23 cellular contexts compared by ENCODE assay signal in genomic region chr12:208813-209212, GRCh38. TPM values are rescaled to one million over a fixed set of nuclear protein-coding genes. Genes with fewer than 3 reads are reported as not detected.
DNase-seq lines count a peak whose midpoint lies in the region; ATAC-seq, FAIRE-seq and TF ChIP-seq lines count a peak whose summit lies in the region.
"Had no signal": no experiment of that assay in that cellular context is flagged by ENCODE, and none has a peak within 500 bp of the region (broad histone marks: within the 10 kb centered on the region; RNA-seq: fewer than 3 reads in every experiment).

No MANE protein-coding gene starts in this region.

- no peaks in the 10 kb centered on the region for H3K4me1 Mint-ChIP-seq in activated T-helper 1 cell treated with anti-CD3 and anti-CD28 coated beads, Interleukin-12 subunit alpha, Interleukin-12 subunit beta, Interleukin-2, Interleukin-4 antibody, amounts not matched to agents 30 ng/mL and 10 ng/mL and 1 ng/mL, durations not matched to agents 14 hours and 24 hours and 36 hours (ENCODE audit: low read depth)

- H3K4me1 ChIP-seq in HEK293 (ENCODE audit: control insufficient read depth, insufficient read depth, low read length) (no peaks in the 10 kb centered on the region), kidney (ENCODE audit: control insufficient read depth in 1 of 2, insufficient read depth in 1 of 2, low read depth in 1 of 2, low read length in 2 of 2) (peaks cover 43 to 57% of the 10 kb centered on the region in 2 donors), mucosa of descending colon (ENCODE audit: low read depth) (peaks cover 18% of the 10 kb centered on the region), spleen (peaks cover 0 to 28% (median 14%) of the 10 kb centered on the region in 6 donors)

- H3K36me3 ChIP-seq in HEK293 (ENCODE audit: control insufficient read depth in 2 of 2, insufficient read depth in 1 of 2, low read length in 2 of 2) (no peaks in the 10 kb centered on the region), kidney (ENCODE audit: control insufficient read depth in 1 of 2, insufficient read depth in 2 of 2, low read length in 2 of 2) (peaks cover 5 to 18% of the 10 kb centered on the region in 2 donors), mucosa of descending colon (ENCODE audit: low read depth) (no peaks in the 10 kb centered on the region), spleen (no peaks in the 10 kb centered on the region)
- H3K36me3 ChIP-seq: BLaER1, HAP-1 had no signal

- intact Hi-C loops in kidney (cut with DNase I) (no loop called here), mucosa of descending colon (cut with DNase I, micrococcal nuclease) (no loop called here), spleen (cut with DNase I; ENCODE audit: low total_unique reads) (no loop called here), left cardiac atrium (cut with DNase I) (no loop called here)
- intact Hi-C loops in activated T-helper 1 cell treated with anti-CD3 and anti-CD28 coated beads, Interleukin-12 subunit alpha, Interleukin-12 subunit beta, Interleukin-2, Interleukin-4 antibody, amounts not matched to agents 30 ng/mL and 10 ng/mL and 1 ng/mL, durations not matched to agents 14 hours and 24 hours and 36 hours (cut with micrococcal nuclease): no loop called here

- ATAC-seq in mucosa of descending colon (peak; percentile 23), left cardiac atrium (no peak)
- ATAC-seq: CD8-positive, alpha-beta T cell had no signal

- no peaks in the 10 kb centered on the region for H3K9me3 ChIP-seq in HEK293 (ENCODE audit: control insufficient read depth, insufficient read depth, low read depth, low read length)
- H3K9me3 ChIP-seq in kidney (ENCODE audit: control insufficient read depth in 1 of 2, low read length in 2 of 2): no peaks in the 10 kb centered on the region
- H3K9me3 ChIP-seq in mucosa of descending colon: no peaks in the 10 kb centered on the region
- H3K9me3 ChIP-seq in spleen: no peaks in the 10 kb centered on the region
- H3K9me3 ChIP-seq: BLaER1, Caco-2, HAP-1 had no signal

- H3K9me3 Mint-ChIP-seq in activated T-helper 1 cell treated with anti-CD3 and anti-CD28 coated beads, Interleukin-12 subunit alpha, Interleukin-12 subunit beta, Interleukin-2, Interleukin-4 antibody, amounts not matched to agents 30 ng/mL and 10 ng/mL and 1 ng/mL, durations not matched to agents 14 hours and 24 hours and 36 hours: no peaks in the 10 kb centered on the region
- H3K9me3 Mint-ChIP-seq: CD8-positive, alpha-beta T cell had no signal

- no peak overlapping the region for H3K9ac ChIP-seq in kidney (ENCODE audit: low read length in 2 of 2)
- H3K9ac ChIP-seq: BLaER1 had no signal

- TF ChIP-seq CTCF in HEK293 (tag by site-specific recombination; IDR thresholded peaks at IDR 0.05): no peak
- TF ChIP-seq CTCF in kidney (IDR thresholded peaks at IDR 0.05; ENCODE audit: borderline replicate concordance, extremely low read depth, insufficient read depth): no peak
- no peak for TF ChIP-seq CTCF in mucosa of descending colon (IDR thresholded peaks at IDR 0.05)
- no peak for TF ChIP-seq CTCF in spleen (IDR thresholded peaks at IDR 0.05 in 8 of 11, conservative IDR thresholded peaks at IDR 0.05 in 3 of 11)

- H3K27ac Mint-ChIP-seq in activated T-helper 1 cell treated with anti-CD3 and anti-CD28 coated beads, Interleukin-12 subunit alpha, Interleukin-12 subunit beta, Interleukin-2, Interleukin-4 antibody, amounts not matched to agents 30 ng/mL and 10 ng/mL and 1 ng/mL, durations not matched to agents 14 hours and 24 hours and 36 hours: no peak overlapping the region
- H3K27ac Mint-ChIP-seq: B cell; CD4-positive, CD25-positive, alpha-beta regulatory T cell; CD8-positive, alpha-beta T cell had no signal

- H3K27me3 ChIP-seq in spleen (replicated peaks in 1 of 7): peaks cover 0 to 82% (median 32%) of the 10 kb centered on the region in 7 donors

- FAIRE-seq in kidney (lab: Jason Lieb, UNC): no peak
- FAIRE-seq: A204.1, G401.6, GM12892, H54 had no signal

- H3K36me3 Mint-ChIP-seq in activated T-helper 1 cell treated with anti-CD3 and anti-CD28 coated beads, Interleukin-12 subunit alpha, Interleukin-12 subunit beta, Interleukin-2, Interleukin-4 antibody, amounts not matched to agents 30 ng/mL and 10 ng/mL and 1 ng/mL, durations not matched to agents 14 hours and 24 hours and 36 hours (ENCODE audit: low read depth): no peaks in the 10 kb centered on the region
- H3K36me3 Mint-ChIP-seq: CD8-positive, alpha-beta T cell had no signal

- CTCF ChIA-PET in HEK293 (lab: Yijun Ruan, JAX): interaction anchor here (2.0 kb wide), 1 partner anchor 11 kb away, joined by 6 read pairs; no protein-coding TSS in a partner anchor

- TF ChIP-seq POLR2A in spleen (IDR thresholded peaks at IDR 0.05): no peak

- WGBS in spleen, 5 donors: 76 to 86% (median 77%) methylated on average over 4 of the region's 4 CpGs

- H3K27me3 Mint-ChIP-seq in activated T-helper 1 cell treated with anti-CD3 and anti-CD28 coated beads, Interleukin-12 subunit alpha, Interleukin-12 subunit beta, Interleukin-2, Interleukin-4 antibody, amounts not matched to agents 30 ng/mL and 10 ng/mL and 1 ng/mL, durations not matched to agents 14 hours and 24 hours and 36 hours (ENCODE audit: insufficient read depth): peaks cover 13% of the 10 kb centered on the region

- POLR2A ChIA-PET in HEK293 (lab: Yijun Ruan, JAX): no interaction called here

- DNase-seq in kidney (peak; percentile 68), mucosa of descending colon (no peak), spleen (peak; percentile 34), glomerular visceral epithelial cell (ENCODE audit: extremely low spot score) (no peak), left cardiac atrium (no peak)
- no peak for DNase-seq in activated T-helper 1 cell treated with anti-CD3 and anti-CD28 coated beads, Interleukin-12 subunit alpha, Interleukin-12 subunit beta, Interleukin-2, Interleukin-4 antibody, amounts not matched to agents 30 ng/mL and 10 ng/mL and 1 ng/mL, durations not matched to agents 14 hours and 24 hours and 36 hours (ENCODE audit: low spot score)
- DNase-seq: Caco-2; CD4-positive, CD25-positive, alpha-beta regulatory T cell; CD8-positive, alpha-beta T cell; DMS153; DND-41; GOT3 had no signal

- H3K4me3 Mint-ChIP-seq in activated T-helper 1 cell treated with anti-CD3 and anti-CD28 coated beads, Interleukin-12 subunit alpha, Interleukin-12 subunit beta, Interleukin-2, Interleukin-4 antibody, amounts not matched to agents 30 ng/mL and 10 ng/mL and 1 ng/mL, durations not matched to agents 14 hours and 24 hours and 36 hours: no peak overlapping the region
- H3K4me3 Mint-ChIP-seq: B cell; CD4-positive, CD25-positive, alpha-beta regulatory T cell; CD8-positive, alpha-beta T cell had no signal

- H3K27ac ChIP-seq in HEK293 (ENCODE audit: extremely low read depth, low read depth, low read length) (no peak overlapping the region), kidney (ENCODE audit: low read depth in 2 of 2, low read length in 2 of 2) (peak overlapping the region; percentile 82 to 87), spleen (no peak overlapping the region)
- H3K27ac ChIP-seq: 22Rv1, BLaER1, C4-2B had no signal

- no peak overlapping the region for H3K4me3 ChIP-seq in HEK293 (ENCODE audit: low read depth, low read length)
- H3K4me3 ChIP-seq in kidney (ENCODE audit: low read length in 2 of 2): no peak overlapping the region
- no peak overlapping the region for H3K4me3 ChIP-seq in mucosa of descending colon
- no peak overlapping the region for H3K4me3 ChIP-seq in spleen
- H3K4me3 ChIP-seq: BLaER1, HAP-1 had no signal

TF ChIP-seq in HEK293, 187 proteins besides CTCF, POLR2A, EP300 and RAD21:
- TF ChIP-seq ZNF366 (tag by site-specific recombination; conservative IDR thresholded peaks at IDR 0.05) (peak; percentile 19; the same call in 1 of the 2 replicates), ZNF623 (tag by site-specific recombination; IDR thresholded peaks at IDR 0.05) (peak; percentile 28; the same call in 1 of the 2 replicates), ZNF843 (tag by site-specific recombination; IDR thresholded peaks at IDR 0.05) (no peak), ZNF416 (tag by site-specific recombination; IDR thresholded peaks at IDR 0.05) (no peak), PRDM1 (tag by site-specific recombination; IDR thresholded peaks at IDR 0.05) (no peak)

RNA-seq across cellular contexts. Expression of gene SLC6A12, which starts 5.1 kb away (rescaled TPM):
- total RNA-seq in kidney (130 TPM), mucosa of descending colon (1 to 10 TPM in 2 of 3 donors, not detected in 1; 1.3 to 5.1 TPM), spleen (1 to 10 TPM in 6 of 7 donors, under 1 TPM in 1; 0.91 to 3.1 (median 2.7) TPM), left cardiac atrium (under 1 TPM; 0.41 to 0.65 TPM)
- polyA plus RNA-seq in kidney (ENCODE audit: insufficient read depth, low read depth, low replicate concordance) (45.6 TPM), spleen (1 to 10 TPM in 1 of 3 donors, under 1 TPM in 2; 0.35 to 1.2 (median 0.50) TPM)
- total RNA-seq in activated T-helper 1 cell treated with anti-CD3 and anti-CD28 coated beads, Interleukin-12 subunit alpha, Interleukin-12 subunit beta, Interleukin-2, Interleukin-4 antibody, amounts not matched to agents 30 ng/mL and 10 ng/mL and 1 ng/mL, durations not matched to agents 14 hours and 24 hours and 36 hours: not detected in 2 replicates
- total RNA-seq: B cell; CD4-positive, CD25-positive, alpha-beta regulatory T cell; CD8-positive, alpha-beta T cell had no signal
- polyA plus RNA-seq: CD4-positive, CD25-positive, alpha-beta regulatory T cell had no signal

RNA-seq across cellular contexts. Expression of gene SLC6A13, which starts 53.8 kb away (rescaled TPM):
- total RNA-seq in kidney (22.8 TPM), mucosa of descending colon (not detected), spleen (1 to 10 TPM in 1 of 7 donors, under 1 TPM in 1, not detected in 5; 0.30 to 1.7 TPM), left cardiac atrium (1 to 10 TPM; 1.3 to 2.0 TPM)
- polyA plus RNA-seq in kidney (ENCODE audit: insufficient read depth, low read depth, low replicate concordance) (161 TPM), spleen (under 1 TPM; 0.22 to 0.39 (median 0.24) TPM)
- total RNA-seq in activated T-helper 1 cell treated with anti-CD3 and anti-CD28 coated beads, Interleukin-12 subunit alpha, Interleukin-12 subunit beta, Interleukin-2, Interleukin-4 antibody, amounts not matched to agents 30 ng/mL and 10 ng/mL and 1 ng/mL, durations not matched to agents 14 hours and 24 hours and 36 hours: 0.27 and 0.44 TPM in 2 replicates
- total RNA-seq: CD8-positive, alpha-beta T cell had no signal
- polyA plus RNA-seq: AG04450; CD4-positive, CD25-positive, alpha-beta regulatory T cell had no signal

Comparison
In these comparisons a context has a peak if more than half of its experiments do, and no peak if none do; other contexts are left out.
1. H3K27ac ChIP-seq: peak in kidney (2 of 2); none in HEK293 (single experiment) and spleen (0 of 8).
2. DNase-seq: peak in kidney (single experiment) and spleen (single experiment); none in mucosa of descending colon (0 of 3), glomerular visceral epithelial cell (single experiment), left cardiac atrium (single experiment) and activated T-helper 1 cell treated with anti-CD3 and anti-CD28 coated beads, Interleukin-12 subunit alpha, Interleukin-12 subunit beta, Interleukin-2, Interleukin-4 antibody, amounts not matched to agents 30 ng/mL and 10 ng/mL and 1 ng/mL, durations not matched to agents 14 hours and 24 hours and 36 hours (single experiment).
3. RNA of gene SLC6A12, which starts 5.1 kb away (total RNA-seq): 130 TPM in kidney (single experiment); 0.91 to 3.1 TPM in spleen, 1.3 to 5.1 TPM in mucosa of descending colon, 0.41 to 0.65 TPM in left cardiac atrium and not detected in activated T-helper 1 cell treated with anti-CD3 and anti-CD28 coated beads, Interleukin-12 subunit alpha, Interleukin-12 subunit beta, Interleukin-2, Interleukin-4 antibody, amounts not matched to agents 30 ng/mL and 10 ng/mL and 1 ng/mL, durations not matched to agents 14 hours and 24 hours and 36 hours; every median in the first group is over 10 times any median in the second.